ENCODE assay signal across 1 cellular context in genomic region chr11:64007160-64007628, GRCh38.
TF ChIP-seq lines count a peak whose summit lies in the region.

No MANE protein-coding gene starts in this region.

TF ChIP-seq in K562, 482 proteins besides CTCF, POLR2A, EP300 and RAD21 (continued from another document):
- TF ChIP-seq THAP7 (CRISPR knock-in tag; IDR thresholded peaks at IDR 0.05) (no peak), NR2F6 (CRISPR knock-in tag; IDR thresholded peaks at IDR 0.05) (no peak), ZNF76 (CRISPR knock-in tag; IDR thresholded peaks at IDR 0.05; ENCODE audit: borderline replicate concordance) (no peak), DNMT1 (IDR thresholded peaks at IDR 0.05) (no peak), ZKSCAN8 (CRISPR knock-in tag; IDR thresholded peaks at IDR 0.05) (no peak), MLLT1 (IDR thresholded peaks at IDR 0.05) (no peak), ZNF263 (CRISPR knock-in tag; IDR thresholded peaks at IDR 0.05; ENCODE audit: borderline replicate concordance) (no peak), GTF2E2 (tag; IDR thresholded peaks at IDR 0.05) (no peak), TRIM28 (IDR thresholded peaks at IDR 0.05) (no peak), ZC3H4 (CRISPR knock-in tag; IDR thresholded peaks at IDR 0.05; ENCODE audit: borderline replicate concordance) (peak; percentile 44; the same call in 1 of the 2 replicates), MECOM (CRISPR knock-in tag; IDR thresholded peaks at IDR 0.05) (no peak)
- TF ChIP-seq, protein P1, sequence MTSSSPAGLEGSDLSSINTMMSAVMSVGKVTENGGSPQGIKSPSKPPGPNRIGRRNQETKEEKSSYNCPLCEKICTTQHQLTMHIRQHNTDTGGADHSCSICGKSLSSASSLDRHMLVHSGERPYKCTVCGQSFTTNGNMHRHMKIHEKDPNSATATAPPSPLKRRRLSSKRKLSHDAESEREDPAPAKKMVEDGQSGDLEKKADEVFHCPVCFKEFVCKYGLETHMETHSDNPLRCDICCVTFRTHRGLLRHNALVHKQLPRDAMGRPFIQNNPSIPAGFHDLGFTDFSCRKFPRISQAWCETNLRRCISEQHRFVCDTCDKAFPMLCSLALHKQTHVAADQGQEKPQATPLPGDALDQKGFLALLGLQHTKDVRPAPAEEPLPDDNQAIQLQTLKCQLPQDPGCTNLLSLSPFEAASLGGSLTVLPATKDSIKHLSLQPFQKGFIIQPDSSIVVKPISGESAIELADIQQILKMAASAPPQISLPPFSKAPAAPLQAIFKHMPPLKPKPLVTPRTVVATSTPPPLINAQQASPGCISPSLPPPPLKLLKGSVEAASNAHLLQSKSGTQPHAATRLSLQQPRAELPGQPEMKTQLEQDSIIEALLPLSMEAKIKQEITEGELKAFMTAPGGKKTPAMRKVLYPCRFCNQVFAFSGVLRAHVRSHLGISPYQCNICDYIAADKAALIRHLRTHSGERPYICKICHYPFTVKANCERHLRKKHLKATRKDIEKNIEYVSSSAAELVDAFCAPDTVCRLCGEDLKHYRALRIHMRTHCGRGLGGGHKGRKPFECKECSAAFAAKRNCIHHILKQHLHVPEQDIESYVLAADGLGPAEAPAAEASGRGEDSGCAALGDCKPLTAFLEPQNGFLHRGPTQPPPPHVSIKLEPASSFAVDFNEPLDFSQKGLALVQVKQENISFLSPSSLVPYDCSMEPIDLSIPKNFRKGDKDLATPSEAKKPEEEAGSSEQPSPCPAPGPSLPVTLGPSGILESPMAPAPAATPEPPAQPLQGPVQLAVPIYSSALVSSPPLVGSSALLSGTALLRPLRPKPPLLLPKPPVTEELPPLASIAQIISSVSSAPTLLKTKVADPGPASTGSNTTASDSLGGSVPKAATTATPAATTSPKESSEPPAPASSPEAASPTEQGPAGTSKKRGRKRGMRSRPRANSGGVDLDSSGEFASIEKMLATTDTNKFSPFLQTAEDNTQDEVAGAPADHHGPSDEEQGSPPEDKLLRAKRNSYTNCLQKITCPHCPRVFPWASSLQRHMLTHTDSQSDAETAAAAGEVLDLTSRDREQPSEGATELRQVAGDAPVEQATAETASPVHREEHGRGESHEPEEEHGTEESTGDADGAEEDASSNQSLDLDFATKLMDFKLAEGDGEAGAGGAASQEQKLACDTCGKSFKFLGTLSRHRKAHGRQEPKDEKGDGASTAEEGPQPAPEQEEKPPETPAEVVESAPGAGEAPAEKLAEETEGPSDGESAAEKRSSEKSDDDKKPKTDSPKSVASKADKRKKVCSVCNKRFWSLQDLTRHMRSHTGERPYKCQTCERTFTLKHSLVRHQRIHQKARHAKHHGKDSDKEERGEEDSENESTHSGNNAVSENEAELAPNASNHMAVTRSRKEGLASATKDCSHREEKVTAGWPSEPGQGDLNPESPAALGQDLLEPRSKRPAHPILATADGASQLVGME (CRISPR knock-in tag; IDR thresholded peaks at IDR 0.05): no peak
- TF ChIP-seq, protein P2, sequence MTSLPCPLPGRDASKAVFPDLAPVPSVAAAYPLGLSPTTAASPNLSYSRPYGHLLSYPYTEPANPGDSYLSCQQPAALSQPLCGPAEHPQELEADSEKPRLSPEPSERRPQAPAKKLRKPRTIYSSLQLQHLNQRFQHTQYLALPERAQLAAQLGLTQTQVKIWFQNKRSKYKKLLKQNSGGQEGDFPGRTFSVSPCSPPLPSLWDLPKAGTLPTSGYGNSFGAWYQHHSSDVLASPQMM (CRISPR knock-in tag; IDR thresholded peaks at IDR 0.05): no peak
TF ChIP-seq in K562: peak in this region for 8.
